Comparison of ENCODE assay signal across 8 cellular contexts in the genomic region with DNA sequence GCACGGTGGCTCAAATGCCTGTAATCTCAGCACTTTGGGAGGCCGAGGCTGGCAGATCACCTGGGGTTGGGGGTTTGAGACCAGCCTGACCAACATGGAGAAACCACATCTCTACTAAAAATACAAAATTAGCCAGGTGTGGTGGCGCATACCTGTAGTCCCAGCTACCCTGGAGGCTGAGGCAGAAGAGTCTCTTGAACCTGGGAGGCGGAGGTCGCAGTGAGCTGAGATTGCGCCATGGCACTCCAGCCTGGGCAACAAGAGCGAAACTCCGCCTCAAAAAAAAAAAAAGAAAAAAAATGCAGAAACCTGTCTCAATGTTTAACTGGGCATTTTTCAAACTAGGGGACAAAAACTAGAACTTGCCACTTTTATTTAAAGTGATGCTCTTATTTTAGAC. TPM values are rescaled to one million over a fixed set of nuclear protein-coding genes. Genes with fewer than 3 reads are reported as not detected.
DNase-seq lines count a peak whose midpoint lies in the region; ATAC-seq and TF ChIP-seq lines count a peak whose summit lies in the region.
"Not testable (repeated sequence)": the region's sequence is repeated elsewhere in the genome, so short reads cannot be mapped to it uniquely, and the experiment has no call there.

No MANE protein-coding gene starts in this region.

- DNase-seq in HFFc6; WERI-Rb-1; left lung; progenitor cell of endocrine pancreas (ENCODE audit: low spot score, unreplicated experiment); suprapubic skin (ENCODE audit: low spot score in 2 of 2): not testable (repeated sequence)

- peaks cover 100% of the 10 kb centered on the region for H3K36me3 ChIP-seq in WERI-Rb-1
- peaks cover 23 to 45% of the 10 kb centered on the region in 2 donors for H3K36me3 ChIP-seq in esophagus (ENCODE audit: control insufficient read depth in 2 of 2, insufficient read depth in 2 of 2, low read length in 1 of 2)
- H3K36me3 ChIP-seq in left lung = peaks cover 0 to 100% of the 10 kb centered on the region in 2 donors
- peaks cover 100% of the 10 kb centered on the region for H3K36me3 ChIP-seq in suprapubic skin

- not testable (repeated sequence) for H3K9me3 Mint-ChIP-seq in HFFc6; brain; progenitor cell of endocrine pancreas (ENCODE audit: low read depth)

- H3K9me3 ChIP-seq in WERI-Rb-1 (ENCODE audit: severe bottlenecking); esophagus (ENCODE audit: control insufficient read depth in 2 of 2, insufficient read depth in 1 of 2, low read depth in 1 of 2, low read length in 1 of 2); left lung; suprapubic skin: not testable (repeated sequence)

- H3K27me3 Mint-ChIP-seq in HFFc6 (ENCODE audit: insufficient read depth) = peaks cover 12% of the 10 kb centered on the region
- not testable (repeated sequence) for H3K27me3 Mint-ChIP-seq in brain, progenitor cell of endocrine pancreas

- WGBS in esophagus, 2 donors = 89 to 93% methylated on average over 8 of the region's 8 CpGs
- WGBS in suprapubic skin = 94% methylated on average over 8 of the region's 8 CpGs

- H3K27ac Mint-ChIP-seq in HFFc6 (peak overlapping the region; percentile 64), brain (peak overlapping the region in 3 of 5 experiments; percentile 67 to 88 (median 77)), progenitor cell of endocrine pancreas (peak overlapping the region; percentile 29)

- H3K4me3 ChIP-seq in WERI-Rb-1 (ENCODE audit: low read depth, low read length); esophagus (ENCODE audit: low read depth in 1 of 2, low read length in 2 of 2); left lung; suprapubic skin: not testable (repeated sequence)

- H3K36me3 Mint-ChIP-seq in HFFc6 (ENCODE audit: low read depth) = peaks cover 87% of the 10 kb centered on the region
- peaks cover 94% of the 10 kb centered on the region for H3K36me3 Mint-ChIP-seq in brain
- H3K36me3 Mint-ChIP-seq in progenitor cell of endocrine pancreas (ENCODE audit: insufficient read depth) = peaks cover 53% of the 10 kb centered on the region

- not testable (repeated sequence) for TF ChIP-seq POLR2A in suprapubic skin (IDR thresholded peaks at IDR 0.05)

- not testable (repeated sequence) for TF ChIP-seq CTCF in 22Rv1 (IDR thresholded peaks at IDR 0.05); HFFc6 (IDR thresholded peaks at IDR 0.05); WERI-Rb-1 (IDR thresholded peaks at IDR 0.05; ENCODE audit: low read depth, low read length); brain (conservative IDR thresholded peaks at IDR 0.05); left lung (IDR thresholded peaks at IDR 0.05); progenitor cell of endocrine pancreas (IDR thresholded peaks at IDR 0.05; ENCODE audit: unreplicated experiment); suprapubic skin (IDR thresholded peaks at IDR 0.05)

- H3K4me3 Mint-ChIP-seq in HFFc6; brain; progenitor cell of endocrine pancreas (ENCODE audit: low read depth): not testable (repeated sequence)

- TF ChIP-seq EP300 in suprapubic skin (IDR thresholded peaks at IDR 0.05) = not testable (repeated sequence)

- H3K4me1 Mint-ChIP-seq in HFFc6 (ENCODE audit: low read depth) = peaks cover 27% of the 10 kb centered on the region
- not testable (repeated sequence) for H3K4me1 Mint-ChIP-seq in brain; progenitor cell of endocrine pancreas (ENCODE audit: low read depth)

- not testable (repeated sequence) for H3K27me3 ChIP-seq in WERI-Rb-1 (ENCODE audit: insufficient read depth, low read depth, severe bottlenecking); esophagus (ENCODE audit: control insufficient read depth in 1 of 2, insufficient read depth in 2 of 2, low read length in 2 of 2); left lung; suprapubic skin

- H3K27ac ChIP-seq in 22Rv1 (peak overlapping the region; percentile 49), WERI-Rb-1 (peak overlapping the region; percentile 89), esophagus (ENCODE audit: low read depth in 2 of 2, low read length in 1 of 2) (peak overlapping the region; percentile 61 to 79), left lung (peak overlapping the region in 1 of 2 donors; percentile 54), suprapubic skin (peak overlapping the region; percentile 54)

- intact Hi-C loops in left lung (cut with DNase I) = not testable (repeated sequence)

- peak; percentile 36 for ATAC-seq in left lung

- H3K4me1 ChIP-seq in esophagus (ENCODE audit: control insufficient read depth in 2 of 2, insufficient read depth in 2 of 2, low read length in 1 of 2) = peaks cover 0 to 23% of the 10 kb centered on the region in 2 donors
- H3K4me1 ChIP-seq in left lung = peaks cover 9 to 13% of the 10 kb centered on the region in 2 donors
- peaks cover 15% of the 10 kb centered on the region for H3K4me1 ChIP-seq in suprapubic skin

RNA-seq across cellular contexts. Expression of gene ATP2A2, which starts 59.2 kb away (rescaled TPM):
- 100 to 1,000 TPM; 254 to 286 (median 267) TPM for total RNA-seq in HFFc6 (2021; fragmentation: NEBNext Ultra II Directional; extraction: Animal tissue kit (Norgen Biotek cat#: 25700))
- polyA plus RNA-seq in brain (ENCODE audit: insufficient read depth, low read depth, low replicate concordance) (139 TPM), esophagus (100 to 1,000 TPM in 1 of 2 donors, 10 to 100 TPM in 1; 40.7 to 102 TPM)
- total RNA-seq in left lung (100 to 1,000 TPM; 204 to 258 TPM), progenitor cell of endocrine pancreas (167 and 175 TPM in 2 replicates), suprapubic skin (100 to 1,000 TPM in 3 of 4 donors, 10 to 100 TPM in 1; 95.9 to 138 (median 118) TPM)
